8 cellular contexts compared by ENCODE assay signal in the genomic region with DNA sequence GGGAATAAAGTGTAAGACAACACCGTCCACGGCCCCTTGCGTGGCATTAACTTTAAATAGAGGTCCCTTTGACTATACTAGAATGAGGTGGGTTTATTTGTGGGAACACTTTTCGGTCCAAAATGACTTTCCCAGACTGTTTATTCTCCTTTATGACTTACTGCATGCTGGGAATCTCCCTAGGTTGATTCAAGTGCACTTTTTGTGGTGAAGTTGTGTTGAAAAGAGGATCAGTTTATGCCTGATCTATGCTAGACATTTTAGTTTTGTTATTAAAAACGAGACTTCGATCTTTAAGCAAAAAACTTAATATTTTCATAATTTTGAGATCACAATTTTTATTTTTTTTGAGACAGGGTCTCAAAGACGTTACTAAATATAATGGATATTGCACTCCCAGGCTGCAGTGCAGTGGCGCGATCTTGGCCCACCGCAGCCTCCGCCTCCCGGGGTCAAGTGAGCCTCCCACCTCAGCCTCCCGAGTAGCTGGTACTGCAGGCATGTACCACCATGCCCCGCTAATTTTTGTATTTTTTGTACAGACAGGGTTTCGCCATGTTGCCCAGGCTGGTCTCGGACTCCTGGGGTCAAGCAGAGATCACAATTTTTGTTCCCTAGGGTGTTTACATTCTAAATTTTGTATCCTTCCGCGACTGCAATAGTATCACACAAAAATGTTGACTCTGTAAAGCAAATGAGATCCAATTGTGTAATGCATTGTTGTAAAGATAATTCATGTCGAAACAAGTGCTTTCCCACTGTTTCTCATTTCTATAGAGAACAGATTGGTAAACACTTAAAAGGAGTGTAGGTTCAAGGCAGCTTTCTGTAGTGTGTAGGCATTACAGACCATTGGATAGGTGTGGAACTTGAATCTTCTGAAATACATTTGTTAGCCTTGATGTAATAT. TPM values are rescaled to one million over a fixed set of nuclear protein-coding genes. Genes with fewer than 3 reads are reported as not detected.
A peak's percentile ranks its signal among the peaks of the same experiment; 100 is the strongest.
DNase-seq lines count a peak whose midpoint lies in the region; ATAC-seq, FAIRE-seq and TF ChIP-seq lines count a peak whose summit lies in the region.

No MANE protein-coding gene starts in this region.

- peaks cover 7% of the 10 kb centered on the region for H3K36me3 Mint-ChIP-seq in T-helper 17 cell (ENCODE audit: low read depth)

- DNase-seq in HL-60 (ENCODE audit: low read depth in 1 of 2, low spot score in 1 of 2) (no peak), T-helper 17 cell (no peak), fibroblast of villous mesenchyme (ENCODE audit: low read depth) (peak; percentile 40), small intestine (no peak), RKO (ENCODE audit: low spot score) (no peak), NCI-H1694 (lab: John Stamatoyannopoulos, UW) (no peak), HK-2 (ENCODE audit: unreplicated experiment) (no peak)

- H3K27me3 Mint-ChIP-seq in T-helper 17 cell = no peaks in the 10 kb centered on the region

- no peak for TF ChIP-seq CTCF in HL-60 (IDR thresholded peaks at IDR 0.05; ENCODE audit: insufficient read depth, low read length)
- TF ChIP-seq CTCF in fibroblast of villous mesenchyme (IDR thresholded peaks at IDR 0.05; ENCODE audit: insufficient read depth, low read depth, low read length) = no peak

- H3K4me1 ChIP-seq in small intestine (ENCODE audit: control insufficient read depth in 2 of 2, insufficient read depth in 1 of 2, low read depth in 1 of 2, low read length in 1 of 2) = peaks cover 4 to 5% of the 10 kb centered on the region in 2 donors

- H3K4me1 Mint-ChIP-seq in T-helper 17 cell = peaks cover 53% of the 10 kb centered on the region

- ATAC-seq in T-helper 17 cell (no peak), GM21529 (IDR thresholded peaks at IDR 0.05; ENCODE audit: unreplicated experiment) (no peak)

- H3K27ac ChIP-seq in HL-60 (replicated peaks) (peak overlapping the region; percentile 83), small intestine (ENCODE audit: low read depth in 1 of 2, low read length in 1 of 2) (peak overlapping the region; percentile 97 to 100)

- H3K9me3 ChIP-seq in T-helper 17 cell (ENCODE audit: control insufficient read depth, low read length, poor library complexity, severe bottlenecking) = no peaks in the 10 kb centered on the region
- no peaks in the 10 kb centered on the region for H3K9me3 ChIP-seq in small intestine (ENCODE audit: control insufficient read depth, low read depth)

- H3K4me3 Mint-ChIP-seq in T-helper 17 cell = peak overlapping the region; percentile 98

- H3K27ac Mint-ChIP-seq in T-helper 17 cell = peak overlapping the region; percentile 95

- FAIRE-seq in small intestine (lab: Jason Lieb, UNC) = no peak

- H3K27me3 ChIP-seq in HL-60 (ENCODE audit: insufficient read depth, poor library complexity, severe bottlenecking) (no peaks in the 10 kb centered on the region), small intestine (ENCODE audit: control insufficient read depth in 2 of 2, insufficient read depth in 2 of 2, low read length in 2 of 2) (no peaks in the 10 kb centered on the region)

- 38 to 46% (median 42%) methylated on average over 19 of the region's 19 CpGs for WGBS in small intestine, 3 donors

- peak overlapping the region; percentile 80 for H3K4me3 ChIP-seq in HL-60 (replicated peaks; ENCODE audit: insufficient read depth, low read length)
- H3K4me3 ChIP-seq in fibroblast of villous mesenchyme (ENCODE audit: low read depth, low read length) = peak overlapping the region; percentile 96
- H3K4me3 ChIP-seq in small intestine (ENCODE audit: low read depth in 1 of 2, low read length in 2 of 2) = peak overlapping the region; percentile 95 to 99

- peaks cover 0 to 4% of the 10 kb centered on the region in 2 donors for H3K36me3 ChIP-seq in small intestine (ENCODE audit: control insufficient read depth in 2 of 2, insufficient read depth in 2 of 2, low read length in 2 of 2)

RNA-seq across cellular contexts. Expression of a gene that starts 1.6 kb away (rescaled TPM):
- 100 to 1,000 TPM; 371 to 385 TPM for total RNA-seq in T-helper 17 cell
- 348 and 598 TPM in 2 replicates for total RNA-seq in fibroblast of villous mesenchyme
- polyA plus RNA-seq in small intestine = 100 to 1,000 TPM; 175 to 246 (median 225) TPM

RNA-seq across cellular contexts. Expression of a gene that starts 52.7 kb away (rescaled TPM):
- total RNA-seq in T-helper 17 cell = not detected
- not detected in 2 replicates for total RNA-seq in fibroblast of villous mesenchyme
- polyA plus RNA-seq in small intestine = 10 to 100 TPM in 1 of 3 donors, 1 to 10 TPM in 1, under 1 TPM in 1; 0.64 to 30.6 (median 8.1) TPM
